11 cellular contexts compared by ENCODE assay signal in genomic region chr5:150377964-150378694, GRCh38. TPM values are rescaled to one million over a fixed set of nuclear protein-coding genes. Genes with fewer than 3 reads are reported as not detected.
DNase-seq lines count a peak whose midpoint lies in the region; ATAC-seq, FAIRE-seq and TF ChIP-seq lines count a peak whose summit lies in the region.
"Had no signal": no experiment of that assay in that cellular context is flagged by ENCODE, and none has a peak within 500 bp of the region (broad histone marks: within the 10 kb centered on the region; RNA-seq: fewer than 3 reads in every experiment).

No MANE protein-coding gene starts in this region.

- peak overlapping the region; percentile 86 for H3K4me3 Mint-ChIP-seq in HFFc6
- H3K4me3 Mint-ChIP-seq in mesothelial cell of epicardium: no peak overlapping the region

- H2AFZ ChIP-seq in HepG2 (ENCODE audit: low read length): no peak overlapping the region

- no peak for TF ChIP-seq RAD21 in HepG2 (CRISPR knock-in tag; IDR thresholded peaks at IDR 0.05)

- no TSS peak for BruUV-seq in HepG2 (replicated peaks; lab: Mats Ljungman, UMichigan)

- no peaks in the 10 kb centered on the region for H3K27me3 ChIP-seq in AG04450 (ENCODE audit: control insufficient read depth, insufficient read depth, low read length)
- H3K27me3 ChIP-seq in HepG2 (ENCODE audit: control insufficient read depth in 1 of 2, insufficient read depth in 2 of 2, low read length in 2 of 2): no peaks in the 10 kb centered on the region

- TF ChIP-seq CTCF in AG04450 (IDR thresholded peaks at IDR 0.05; ENCODE audit: low read depth, low read length): no peak
- TF ChIP-seq CTCF in HFFc6 (IDR thresholded peaks at IDR 0.05): 0 out of 2 replicates have a peak, but pooled peaks have one; percentile 14
- TF ChIP-seq CTCF in cardiac fibroblast (IDR thresholded peaks at IDR 0.05; ENCODE audit: low read depth, low read length): no peak
- no peak for TF ChIP-seq CTCF in mesothelial cell of epicardium (IDR thresholded peaks at IDR 0.05; ENCODE audit: unreplicated experiment)
- no peak for TF ChIP-seq CTCF in HepG2 (CRISPR knock-in tag; IDR thresholded peaks at IDR 0.05)

- no peak overlapping the region for H3K4me2 ChIP-seq in HepG2 (ENCODE audit: low read depth, low read length)

- peak overlapping the region; percentile 98 for H3K27ac ChIP-seq in AG04450 (ENCODE audit: low read depth, low read length)
- no peak overlapping the region for H3K27ac ChIP-seq in HepG2 (ENCODE audit: extremely low read length, insufficient read depth, low read length)

- H3K9me3 Mint-ChIP-seq in HFFc6 (peaks cover 16% of the 10 kb centered on the region), mesothelial cell of epicardium (no peaks in the 10 kb centered on the region)

- peaks cover 34% of the 10 kb centered on the region for H3K4me1 Mint-ChIP-seq in HFFc6 (ENCODE audit: low read depth)
- peaks cover 14% of the 10 kb centered on the region for H3K4me1 Mint-ChIP-seq in mesothelial cell of epicardium

- H3K4me3 ChIP-seq in AG04450 (ENCODE audit: low read depth, low read length): no peak overlapping the region
- no peak overlapping the region for H3K4me3 ChIP-seq in cardiac fibroblast (replicated peaks in 1 of 2; ENCODE audit: low read depth in 2 of 2, low read length in 2 of 2)
- no peak overlapping the region for H3K4me3 ChIP-seq in HepG2 (replicated peaks in 1 of 3; ENCODE audit: insufficient read depth in 1 of 3, low read depth in 2 of 3, low read length in 3 of 3)

- no peaks in the 10 kb centered on the region for H3K79me2 ChIP-seq in HepG2 (ENCODE audit: insufficient read depth, low read length)

- peaks cover 59 to 95% of the 10 kb centered on the region in 2 experiments for H3K36me3 ChIP-seq in HepG2 (replicated peaks in 1 of 2; ENCODE audit: control insufficient read depth in 1 of 2, insufficient read depth in 2 of 2, low read length in 2 of 2)

- H3K27ac Mint-ChIP-seq in HFFc6 (peak overlapping the region; percentile 100), mesothelial cell of epicardium (peak overlapping the region; percentile 85)

- H3K27me3 Mint-ChIP-seq in HFFc6 (ENCODE audit: insufficient read depth): peaks cover 4% of the 10 kb centered on the region; the same call in 1 of the 2 replicates
- H3K27me3 Mint-ChIP-seq in mesothelial cell of epicardium (ENCODE audit: low read depth): no peaks in the 10 kb centered on the region

- TF ChIP-seq POLR2A in HepG2 (IDR thresholded peaks at IDR 0.05; ENCODE audit: insufficient read depth in 1 of 2, low read depth in 2 of 2, low read length in 2 of 2): no peak

- CTCF ChIA-PET in AG04450 (lab: Charles Lee) (interaction anchor here (0.6 to 1.6 kb wide), 7 partner anchors 21 to 917 kb away, joined by 3 to 6 read pairs (median 3); no protein-coding TSS in a partner anchor), HepG2 (lab: Yijun Ruan, JAX; ENCODE audit: low intra/inter-chr PET ratio, low total read pairs) (no interaction called here)

- FAIRE-seq in HepG2 (lab: Jason Lieb, UNC): no peak

- ATAC-seq in GM21529 (IDR thresholded peaks at IDR 0.05; ENCODE audit: unreplicated experiment) (no peak), HepG2 (no peak)
- ATAC-seq: left lobe of liver had no signal

- in situ Hi-C loops in HepG2 (cut with HindIII; ENCODE audit: extremely low pct_ligation_motif_present, low pct_unique_long_range_greater_than_20kb): no loop called here

- no peaks in the 10 kb centered on the region for H3K4me1 ChIP-seq in HepG2 (ENCODE audit: insufficient read depth, low read length)

- TF ChIP-seq EP300 in HepG2 (IDR thresholded peaks at IDR 0.05; ENCODE audit: low read depth in 2 of 2, low read length in 2 of 2): no peak
- no peak for TF ChIP-seq EP300 in HepG2 (CRISPR knock-in tag; IDR thresholded peaks at IDR 0.05; ENCODE audit: borderline replicate concordance)

- no peak overlapping the region for H3K9ac ChIP-seq in HepG2 (ENCODE audit: insufficient read depth, low read depth, low read length)

- 98% methylated on average over 5 of the region's 5 CpGs for WGBS in HepG2 (ENCODE audit: low lambda C conversion rate)

- intact Hi-C loops in HepG2 (cut with micrococcal nuclease; ENCODE audit: unreplicated experiment): no loop called here

- H3K9me3 ChIP-seq in AG04450 (ENCODE audit: control insufficient read depth, insufficient read depth, low read length): peaks cover 10% of the 10 kb centered on the region
- H3K9me3 ChIP-seq in HepG2 (ENCODE audit: low read length): no peaks in the 10 kb centered on the region

- H3K36me3 Mint-ChIP-seq in HFFc6 (ENCODE audit: low read depth) (peaks cover 55% of the 10 kb centered on the region), mesothelial cell of epicardium (peaks cover 42% of the 10 kb centered on the region)

- POLR2A ChIA-PET in AG04450 (lab: Yijun Ruan, JAX) (interaction anchor here (0.7 to 1.5 kb wide), 6 partner anchors 13 to 79 kb away, joined by 3 to 4 read pairs (median 3); partner anchors contain the start of gene ARSI), HepG2 (lab: Yijun Ruan, JAX) (no interaction called here)

- peak; percentile 95 for DNase-seq in AG04450 (ENCODE audit: low read depth, low spot score)
- DNase-seq in HFFc6: peak; percentile 93
- DNase-seq in cardiac fibroblast (ENCODE audit: low read depth in 2 of 2): peak; percentile 88 to 89
- no peak for DNase-seq in mesothelial cell of epicardium (ENCODE audit: low spot score in 2 of 2, unreplicated experiment in 2 of 2)
- no peak for DNase-seq in NCI-H1105 (lab: John Stamatoyannopoulos, UW)
- DNase-seq in stimulated activated CD4-positive, alpha-beta T cell treated with anti-CD3 and anti-CD28 coated beads, Interleukin-4, amount 100 ng/mL, for 4 hours: no peak
- DNase-seq in HepG2 (ENCODE audit: low spot score): no peak
- DNase-seq: activated CD8-positive, alpha-beta memory T cell treated with anti-CD3 and anti-CD28 coated beads, Interleukin-2, amount 50 U/mL, for 48 hours; substantia nigra had no signal

- no peaks in the 10 kb centered on the region for H4K20me1 ChIP-seq in HepG2 (ENCODE audit: insufficient read depth, low read length)

RNA-seq across cellular contexts. Expression of gene TCOF1, which starts 20.6 kb away (rescaled TPM):
- 6.5 and 9.8 TPM in 2 replicates for polyA plus RNA-seq in AG04450 (2011; rRNA removed)
- polyA minus RNA-seq in AG04450 (2011; rRNA and poly(A)+ RNA removed): 12.1 and 12.5 TPM in 2 replicates
- total RNA-seq in HFFc6 (2021; fragmentation: NEBNext Ultra II Directional; extraction: Animal tissue kit (Norgen Biotek cat#: 25700)): 10 to 100 TPM; 30.8 to 44.6 (median 38.5) TPM
- 53.7 to 58.8 TPM (median 55.7 TPM) in 3 replicates for total RNA-seq in mesothelial cell of epicardium
- 41.6 and 44.5 TPM in 2 replicates for total RNA-seq in HepG2 (2016; rRNA removed; fragmentation: Illumina TruSeq; extraction: Trizol)
- total RNA-seq in HepG2 (2016; cell fraction: cytosol; rRNA removed; fragmentation: Illumina TruSeq; extraction: Trizol; ENCODE audit: low read depth): 7.0 and 8.0 TPM in 2 replicates
- total RNA-seq in HepG2 (2016; cell fraction: insoluble cytoplasmic fraction; rRNA removed; fragmentation: Illumina TruSeq; extraction: Trizol): 34.8 and 42.9 TPM in 2 replicates
- total RNA-seq in HepG2 (2016; cell fraction: membrane; rRNA removed; fragmentation: Illumina TruSeq; extraction: Trizol): 12.4 and 12.6 TPM in 2 replicates
- 38.8 and 43.2 TPM in 2 replicates for total RNA-seq in HepG2 (2016; cell fraction: nucleus; rRNA removed; fragmentation: Illumina TruSeq; extraction: Trizol)
- polyA plus RNA-seq in HepG2 (2011; rRNA removed): 9.9 and 10.1 TPM in 2 replicates
- 5.7 and 7.4 TPM in 2 replicates for polyA plus RNA-seq in HepG2 (2011; cell fraction: cytosol; rRNA removed)
- 27.8 and 31.6 TPM in 2 replicates for polyA plus RNA-seq in HepG2 (2011; cell fraction: nucleus; rRNA removed)
- polyA plus RNA-seq in HepG2 (2012): 14.9 and 19.7 TPM in 2 replicates
- polyA plus RNA-seq in HepG2 (2016; cell fraction: cytosol; fragmentation: Illumina TruSeq; extraction: Trizol; ENCODE audit: low read depth): 2.9 and 3.4 TPM in 2 replicates
- 38.4 and 54.0 TPM in 2 replicates for polyA plus RNA-seq in HepG2 (2016; cell fraction: insoluble cytoplasmic fraction; fragmentation: Illumina TruSeq; extraction: Trizol; ENCODE audit: low read depth)
- 6.2 and 8.3 TPM in 2 replicates for polyA plus RNA-seq in HepG2 (2016; cell fraction: membrane; fragmentation: Illumina TruSeq; extraction: Trizol; ENCODE audit: low read depth)
- 61.9 and 69.6 TPM in 2 replicates for polyA plus RNA-seq in HepG2 (2016; cell fraction: nucleus; fragmentation: Illumina TruSeq; extraction: Trizol; ENCODE audit: insufficient read depth, low read depth)
- 16.4 and 42.6 TPM in 2 replicates for polyA minus RNA-seq in HepG2 (2011; rRNA and poly(A)+ RNA removed; ENCODE audit: low replicate concordance)
- 9.8 and 12.7 TPM in 2 replicates for polyA minus RNA-seq in HepG2 (2011; cell fraction: cytosol; rRNA and poly(A)+ RNA removed)
- polyA minus RNA-seq in HepG2 (2011; cell fraction: nucleus; rRNA and poly(A)+ RNA removed): 19.2 and 20.5 TPM in 2 replicates

RNA-seq across cellular contexts. Expression of gene CD74, which starts 34.6 kb away (rescaled TPM):
- 2.9 and 4.9 TPM in 2 replicates for polyA plus RNA-seq in AG04450 (2011; rRNA removed)
- polyA minus RNA-seq in AG04450 (2011; rRNA and poly(A)+ RNA removed): 0.91 and 1.1 TPM in 2 replicates
- under 1 TPM in 1 of 6 experiments, not detected in 5; 0.37 TPM for total RNA-seq in HFFc6 (2021; fragmentation: NEBNext Ultra II Directional; extraction: Animal tissue kit (Norgen Biotek cat#: 25700))
- total RNA-seq in mesothelial cell of epicardium: 16.1 to 17.1 TPM (median 16.9 TPM) in 3 replicates
- 30.1 and 84.4 TPM in 2 replicates for total RNA-seq in HepG2 (2016; rRNA removed; fragmentation: Illumina TruSeq; extraction: Trizol)
- 19.1 and 22.1 TPM in 2 replicates for total RNA-seq in HepG2 (2016; cell fraction: cytosol; rRNA removed; fragmentation: Illumina TruSeq; extraction: Trizol; ENCODE audit: low read depth)
- total RNA-seq in HepG2 (2016; cell fraction: insoluble cytoplasmic fraction; rRNA removed; fragmentation: Illumina TruSeq; extraction: Trizol): 30.1 and 86.9 TPM in 2 replicates
- 23.8 and 31.1 TPM in 2 replicates for total RNA-seq in HepG2 (2016; cell fraction: membrane; rRNA removed; fragmentation: Illumina TruSeq; extraction: Trizol)
- total RNA-seq in HepG2 (2016; cell fraction: nucleus; rRNA removed; fragmentation: Illumina TruSeq; extraction: Trizol): 88.0 and 96.2 TPM in 2 replicates
- polyA plus RNA-seq in HepG2 (2011; rRNA removed): 34.1 and 56.4 TPM in 2 replicates
- polyA plus RNA-seq in HepG2 (2011; cell fraction: cytosol; rRNA removed): 24.7 and 30.8 TPM in 2 replicates
- polyA plus RNA-seq in HepG2 (2011; cell fraction: nucleus; rRNA removed): 26.5 and 30.9 TPM in 2 replicates
- 73.1 and 87.1 TPM in 2 replicates for polyA plus RNA-seq in HepG2 (2012)
- polyA plus RNA-seq in HepG2 (2016; cell fraction: cytosol; fragmentation: Illumina TruSeq; extraction: Trizol; ENCODE audit: low read depth): 44.1 and 51.7 TPM in 2 replicates
- 52.1 and 69.3 TPM in 2 replicates for polyA plus RNA-seq in HepG2 (2016; cell fraction: insoluble cytoplasmic fraction; fragmentation: Illumina TruSeq; extraction: Trizol; ENCODE audit: low read depth)
- 51.1 and 54.1 TPM in 2 replicates for polyA plus RNA-seq in HepG2 (2016; cell fraction: membrane; fragmentation: Illumina TruSeq; extraction: Trizol; ENCODE audit: low read depth)
- 232 and 243 TPM in 2 replicates for polyA plus RNA-seq in HepG2 (2016; cell fraction: nucleus; fragmentation: Illumina TruSeq; extraction: Trizol; ENCODE audit: insufficient read depth, low read depth)
- polyA minus RNA-seq in HepG2 (2011; rRNA and poly(A)+ RNA removed; ENCODE audit: low replicate concordance): 2.5 and 52.0 TPM in 2 replicates
- 21.3 and 26.3 TPM in 2 replicates for polyA minus RNA-seq in HepG2 (2011; cell fraction: cytosol; rRNA and poly(A)+ RNA removed)
- 11.5 and 16.5 TPM in 2 replicates for polyA minus RNA-seq in HepG2 (2011; cell fraction: nucleus; rRNA and poly(A)+ RNA removed)

Comparison
In these comparisons a context has a peak if more than half of its experiments do, and no peak if none do; other contexts are left out.
1. DNase-seq: peak in AG04450 (single experiment), HFFc6 (single experiment) and cardiac fibroblast (2 of 2); none in mesothelial cell of epicardium (0 of 2), NCI-H1105 (single experiment), stimulated activated CD4-positive, alpha-beta T cell treated with anti-CD3 and anti-CD28 coated beads, Interleukin-4, amount 100 ng/mL, for 4 hours (0 of 2) and HepG2 (single experiment).
2. RNA of gene CD74, which starts 34.6 kb away (total RNA-seq): 19.1 to 96.2 TPM in HepG2 and 16.1 to 17.1 TPM in mesothelial cell of epicardium; 0.37 TPM in HFFc6; every median in the first group is over 10 times any median in the second.